In genomic region chr12:20429876-20430275, GRCh38 we compare ENCODE assay signal across 32 cellular contexts.
"Had no signal": no experiment of that assay in that cellular context is flagged by ENCODE, and none has a peak within 500 bp of the region (broad histone marks: within the 10 kb centered on the region; RNA-seq: fewer than 3 reads in every experiment).

No MANE protein-coding gene starts in this region.

- H3K4me1 ChIP-seq: breast epithelium, colonic mucosa, left lung, prostate gland, thyroid gland, upper lobe of right lung had no signal

- H3K9me3 ChIP-seq: breast epithelium, colonic mucosa, gastroesophageal sphincter, left lung, mucosa of descending colon, ovary, prostate gland, thyroid gland, upper lobe of right lung had no signal

- H3K27ac Mint-ChIP-seq: activated CD4-positive, alpha-beta memory T cell treated with anti-CD3 and anti-CD28 coated beads, Interleukin-2, amount 10 ng/mL, durations not matched to agents 7 days and 5 days; activated CD4-positive, alpha-beta T cell treated with anti-CD3 and anti-CD28 coated beads, Interleukin-2, amount 10 ng/mL, durations not matched to agents 24 days and 14 days; activated T-helper 17 cell treated with anti-CD3 and anti-CD28 coated beads, Interleukin-2, amount 50 U/mL, for 72 hours; nephron; stimulated activated memory B cell treated with anti-CD40 and anti-IgM and Interleukin-4, amounts not matched to agents 10 μg/mL and 1 μg/mL and 100 μg/mL, for 72 hours; T-helper 17 cell had no signal

- H3K4me1 Mint-ChIP-seq: activated CD4-positive, alpha-beta memory T cell treated with anti-CD3 and anti-CD28 coated beads, Interleukin-2, amount 10 ng/mL, durations not matched to agents 7 days and 5 days; activated CD4-positive, alpha-beta T cell treated with anti-CD3 and anti-CD28 coated beads, Interleukin-2, amount 10 ng/mL, durations not matched to agents 24 days and 14 days; activated T-helper 17 cell treated with anti-CD3 and anti-CD28 coated beads, Interleukin-2, amount 50 U/mL, for 72 hours; central memory CD8-positive, alpha-beta T cell; stimulated activated memory B cell treated with anti-CD40 and anti-IgM and Interleukin-4, amounts not matched to agents 10 μg/mL and 1 μg/mL and 100 μg/mL, for 72 hours; stimulated activated naive CD8-positive, alpha-beta T cell treated with anti-CD3 and anti-CD28 coated beads, Interleukin-15, amount 100 ng/mL, for 72 hours; T-helper 17 cell had no signal

- H3K4me3 ChIP-seq: breast epithelium, colonic mucosa, gastroesophageal sphincter, left lung, lung, mucosa of descending colon, ovary, prostate gland, smooth muscle cell, thyroid gland, upper lobe of right lung had no signal

- DNase-seq: activated CD4-positive, alpha-beta memory T cell treated with anti-CD3 and anti-CD28 coated beads, Interleukin-2, amount 10 ng/mL, durations not matched to agents 7 days and 5 days; activated CD4-positive, alpha-beta T cell treated with anti-CD3 and anti-CD28 coated beads, Interleukin-2, amount 10 ng/mL, durations not matched to agents 24 days and 14 days; activated CD4-positive, CD25-positive, alpha-beta regulatory T cell treated with anti-CD3 and anti-CD28 coated beads, Interleukin-2, amount 50 U/mL, for 72 hours; activated gamma-delta T cell treated with Interleukin-2 at 50 U/mL for 16 hours; activated naive CD4-positive, alpha-beta T cell treated with anti-CD3 and anti-CD28 coated beads, Interleukin-2, amount 50 U/mL, for 16 hours; activated T-cell treated with anti-CD3 and anti-CD28 coated beads, Interleukin-2, amount 50 U/mL, for 4 hours; amygdala; colonic mucosa; effector CD8-positive, alpha-beta T cell; hypothalamus; left lung; mesendoderm; mucosa of descending colon; ovary; stimulated activated CD4-positive, alpha-beta T cell treated with anti-CD3 and anti-CD28 coated beads, Interleukin-1b, Interleukin-23, amount 100 ng/mL, for 48 hours; stimulated activated CD4-positive, alpha-beta T cell treated with anti-CD3 and anti-CD28 coated beads, Interleukin-4, amount 100 ng/mL, for 4 hours; stimulated activated CD8-positive, alpha-beta memory T cell treated with anti-CD3 and anti-CD28 coated beads, Interleukin-4, amount 100 ng/mL, for 48 hours; stimulated activated naive CD8-positive, alpha-beta T cell treated with anti-CD3 and anti-CD28 coated beads, Interleukin-15, amount 100 ng/mL, for 72 hours; substantia nigra; SW 1271; T-helper 17 cell; thyroid gland; upper lobe of right lung had no signal

- H3K9me3 Mint-ChIP-seq: activated CD4-positive, alpha-beta memory T cell treated with anti-CD3 and anti-CD28 coated beads, Interleukin-2, amount 10 ng/mL, durations not matched to agents 7 days and 5 days; activated CD4-positive, alpha-beta T cell treated with anti-CD3 and anti-CD28 coated beads, Interleukin-2, amount 10 ng/mL, durations not matched to agents 24 days and 14 days; activated T-cell treated with anti-CD3 and anti-CD28 coated beads, Interleukin-2, amount 50 U/mL, for 4 hours; activated T-helper 17 cell treated with anti-CD3 and anti-CD28 coated beads, Interleukin-2, amount 50 U/mL, for 72 hours; central memory CD8-positive, alpha-beta T cell; nephron; stimulated activated memory B cell treated with anti-CD40 and anti-IgM and Interleukin-4, amounts not matched to agents 10 μg/mL and 1 μg/mL and 100 μg/mL, for 72 hours; stimulated activated naive CD8-positive, alpha-beta T cell treated with anti-CD3 and anti-CD28 coated beads, Interleukin-15, amount 100 ng/mL, for 72 hours had no signal

- H3K36me3 ChIP-seq: breast epithelium, colonic mucosa, gastroesophageal sphincter, left lung, ovary, prostate gland, thyroid gland, upper lobe of right lung had no signal

- H3K27me3 ChIP-seq: breast epithelium, colonic mucosa, gastroesophageal sphincter, left lung, ovary, thyroid gland, upper lobe of right lung had no signal

- ATAC-seq: activated T-cell treated with anti-CD3 and anti-CD28 coated beads, Interleukin-2, amount 50 U/mL, for 4 hours; activated T-helper 17 cell treated with anti-CD3 and anti-CD28 coated beads, Interleukin-2, amount 50 U/mL, for 72 hours; gastroesophageal sphincter; left lung; mucosa of descending colon; stimulated activated memory B cell treated with anti-CD40 and anti-IgM and Interleukin-4, amounts not matched to agents 10 μg/mL and 1 μg/mL and 100 μg/mL, for 72 hours; stimulated activated naive CD8-positive, alpha-beta T cell treated with anti-CD3 and anti-CD28 coated beads, Interleukin-15, amount 100 ng/mL, for 72 hours; T-helper 17 cell; upper lobe of right lung had no signal

- H3K27ac ChIP-seq: breast epithelium, colonic mucosa, left lung, ovary, prostate gland, thyroid gland, upper lobe of right lung had no signal

- H3K36me3 Mint-ChIP-seq: stimulated activated memory B cell treated with anti-CD40 and anti-IgM and Interleukin-4, amounts not matched to agents 10 μg/mL and 1 μg/mL and 100 μg/mL, for 72 hours had no signal

- H3K4me3 Mint-ChIP-seq: activated CD4-positive, alpha-beta memory T cell treated with anti-CD3 and anti-CD28 coated beads, Interleukin-2, amount 10 ng/mL, durations not matched to agents 7 days and 5 days; activated CD4-positive, alpha-beta T cell treated with anti-CD3 and anti-CD28 coated beads, Interleukin-2, amount 10 ng/mL, durations not matched to agents 24 days and 14 days; activated T-cell treated with anti-CD3 and anti-CD28 coated beads, Interleukin-2, amount 50 U/mL, for 4 hours; activated T-helper 17 cell treated with anti-CD3 and anti-CD28 coated beads, Interleukin-2, amount 50 U/mL, for 72 hours; central memory CD8-positive, alpha-beta T cell; nephron; stimulated activated memory B cell treated with anti-CD40 and anti-IgM and Interleukin-4, amounts not matched to agents 10 μg/mL and 1 μg/mL and 100 μg/mL, for 72 hours; stimulated activated naive CD8-positive, alpha-beta T cell treated with anti-CD3 and anti-CD28 coated beads, Interleukin-15, amount 100 ng/mL, for 72 hours; T-helper 17 cell had no signal

- H3K27me3 Mint-ChIP-seq: activated CD4-positive, alpha-beta memory T cell treated with anti-CD3 and anti-CD28 coated beads, Interleukin-2, amount 10 ng/mL, durations not matched to agents 7 days and 5 days; activated CD4-positive, alpha-beta T cell treated with anti-CD3 and anti-CD28 coated beads, Interleukin-2, amount 10 ng/mL, durations not matched to agents 24 days and 14 days; activated T-helper 17 cell treated with anti-CD3 and anti-CD28 coated beads, Interleukin-2, amount 50 U/mL, for 72 hours; central memory CD8-positive, alpha-beta T cell; stimulated activated memory B cell treated with anti-CD40 and anti-IgM and Interleukin-4, amounts not matched to agents 10 μg/mL and 1 μg/mL and 100 μg/mL, for 72 hours; stimulated activated naive CD8-positive, alpha-beta T cell treated with anti-CD3 and anti-CD28 coated beads, Interleukin-15, amount 100 ng/mL, for 72 hours had no signal
